Comparison of ENCODE assay signal across 8 cellular contexts in the genomic region with DNA sequence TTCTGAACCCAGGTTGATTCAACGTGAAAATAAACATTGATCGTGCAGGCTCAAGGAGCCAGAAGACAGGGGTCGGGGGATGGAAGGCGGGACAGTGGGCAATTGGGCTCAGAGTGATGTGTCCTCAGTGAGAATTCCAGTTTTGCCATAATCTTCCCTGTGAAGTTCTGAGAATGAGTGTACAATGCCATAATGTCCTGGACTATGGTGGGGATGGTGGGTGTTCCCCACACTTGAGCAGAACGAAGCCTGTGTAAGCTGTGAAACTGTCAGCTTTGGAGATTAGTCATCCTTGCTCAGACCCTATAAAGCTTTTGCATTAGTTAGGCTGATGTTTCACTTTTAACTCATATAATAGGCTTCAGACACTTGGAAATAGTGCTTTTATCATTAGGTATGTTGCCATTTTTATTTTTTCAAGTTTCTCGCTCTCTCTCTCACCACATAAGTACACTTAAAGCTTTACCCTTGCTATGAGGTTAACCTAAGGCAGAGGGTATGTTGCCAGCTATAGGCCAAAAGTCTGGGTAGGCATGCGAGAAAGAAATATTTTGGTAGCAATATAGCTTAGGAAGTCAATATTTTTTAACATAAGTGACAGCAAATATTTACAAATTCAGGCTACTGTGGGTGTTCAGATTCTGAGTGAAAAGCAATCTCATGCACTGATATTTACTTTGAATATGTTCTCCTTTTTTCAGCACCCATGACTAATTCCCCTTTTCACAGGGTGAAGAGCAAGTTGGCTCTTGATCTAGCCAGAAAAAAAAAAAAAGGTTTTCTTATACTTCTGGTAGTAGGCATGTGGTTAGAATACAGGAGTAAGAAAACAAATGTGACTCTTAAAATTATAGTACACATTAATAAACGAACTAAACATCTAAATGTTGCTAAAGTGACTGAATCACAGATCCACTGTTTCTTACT. TPM values are rescaled to one million over a fixed set of nuclear protein-coding genes. Genes with fewer than 3 reads are reported as not detected.
DNase-seq lines count a peak whose midpoint lies in the region; ATAC-seq and TF ChIP-seq lines count a peak whose summit lies in the region.

No MANE protein-coding gene starts in this region.

- no peaks in the 10 kb centered on the region for H3K27me3 ChIP-seq in CD4-positive, alpha-beta T cell (ENCODE audit: control insufficient read depth, insufficient read depth, low read length)
- H3K27me3 ChIP-seq in ovary = no peaks in the 10 kb centered on the region

- no peaks in the 10 kb centered on the region for H3K9me3 Mint-ChIP-seq in CD4-positive, alpha-beta T cell
- no peaks in the 10 kb centered on the region for H3K9me3 Mint-ChIP-seq in activated T-helper 17 cell treated with anti-CD3 and anti-CD28 coated beads, Interleukin-2, amount 50 U/mL, for 72 hours

- WGBS in ovary, 3 donors = 92 to 95% (median 93%) methylated on average over 8 of the region's 8 CpGs

- TF ChIP-seq EP300 in ovary (IDR thresholded peaks at IDR 0.05) = no peak

- no peaks in the 10 kb centered on the region for H3K36me3 ChIP-seq in ovary

- peak; percentile 35 for ATAC-seq in CD4-positive, alpha-beta T cell (ENCODE audit: poor library complexity)
- ATAC-seq in GM19025 (IDR thresholded peaks at IDR 0.05; ENCODE audit: low read depth, unreplicated experiment) (peak; percentile 79), HG03066 (IDR thresholded peaks at IDR 0.05; ENCODE audit: low read depth, unreplicated experiment) (peak; percentile 84)
- ATAC-seq in activated T-helper 17 cell treated with anti-CD3 and anti-CD28 coated beads, Interleukin-2, amount 50 U/mL, for 72 hours (replicated peaks) = peak; percentile 74

- CTCF ChIA-PET in CD4-positive, alpha-beta T cell (lab: Charles Lee) = interaction anchor here (0.7 to 2.7 kb wide), 6 partner anchors 8 to 210 kb away, joined by 3 to 10 read pairs (median 5); no protein-coding TSS in a partner anchor

- H3K9me3 ChIP-seq in CD4-positive, alpha-beta T cell (ENCODE audit: control insufficient read depth, low read length) = no peaks in the 10 kb centered on the region
- no peaks in the 10 kb centered on the region for H3K9me3 ChIP-seq in ovary

- TF ChIP-seq POLR2A in ovary (IDR thresholded peaks at IDR 0.05) = no peak

- peaks cover 3% of the 10 kb centered on the region for H3K36me3 Mint-ChIP-seq in CD4-positive, alpha-beta T cell (ENCODE audit: low read depth)
- H3K36me3 Mint-ChIP-seq in activated T-helper 17 cell treated with anti-CD3 and anti-CD28 coated beads, Interleukin-2, amount 50 U/mL, for 72 hours (ENCODE audit: low read depth) = peaks cover 14% of the 10 kb centered on the region

- intact Hi-C loops in CD4-positive, alpha-beta T cell (cut with DNase I, micrococcal nuclease) = loop anchor here in 1 of 2 experiments (2.0 kb wide), 1 partner anchor 37 kb away; no protein-coding TSS in a partner anchor
- intact Hi-C loops in ovary (cut with DNase I) = no loop called here

- POLR2A ChIA-PET in CD4-positive, alpha-beta T cell (lab: Charles Lee) = interaction anchor here (0.6 to 8.2 kb wide), 9 partner anchors 9 to 48 kb away, joined by 3 to 77 read pairs (median 9); a partner anchor contains a TSS

- no peak for DNase-seq in CD4-positive, alpha-beta T cell
- DNase-seq in mucosa of gallbladder (ENCODE audit: low spot score) (no peak), ecto neural progenitor cell (ENCODE audit: low spot score) (no peak), ovary (no peak)

- H3K27ac Mint-ChIP-seq in CD4-positive, alpha-beta T cell = peak overlapping the region; percentile 85
- H3K27ac Mint-ChIP-seq in activated T-helper 17 cell treated with anti-CD3 and anti-CD28 coated beads, Interleukin-2, amount 50 U/mL, for 72 hours = peak overlapping the region; percentile 97

- no peak for TF ChIP-seq CTCF in CD4-positive, alpha-beta T cell (IDR thresholded peaks at IDR 0.05)
- TF ChIP-seq CTCF in ovary (IDR thresholded peaks at IDR 0.05) = no peak

- H3K4me1 ChIP-seq in ovary (ENCODE audit: insufficient read depth) = peaks cover 7% of the 10 kb centered on the region

- H3K27ac ChIP-seq in CD4-positive, alpha-beta T cell (ENCODE audit: low read depth, low read length) = peak overlapping the region; percentile 0
- H3K27ac ChIP-seq in skin epidermis (peak overlapping the region in 14 of 21 experiments; percentile 7 to 87 (median 68)), ovary (no peak overlapping the region)

- H3K4me1 Mint-ChIP-seq in CD4-positive, alpha-beta T cell (ENCODE audit: low read depth) = peaks cover 70% of the 10 kb centered on the region
- H3K4me1 Mint-ChIP-seq in activated T-helper 17 cell treated with anti-CD3 and anti-CD28 coated beads, Interleukin-2, amount 50 U/mL, for 72 hours = peaks cover 66% of the 10 kb centered on the region

- H3K4me3 ChIP-seq in skin epidermis = no peak overlapping the region
- H3K4me3 ChIP-seq in ovary = no peak overlapping the region

- peak overlapping the region; percentile 61 for H3K4me3 Mint-ChIP-seq in CD4-positive, alpha-beta T cell
- peak overlapping the region; percentile 86 for H3K4me3 Mint-ChIP-seq in activated T-helper 17 cell treated with anti-CD3 and anti-CD28 coated beads, Interleukin-2, amount 50 U/mL, for 72 hours

- no peaks in the 10 kb centered on the region for H3K27me3 Mint-ChIP-seq in CD4-positive, alpha-beta T cell
- H3K27me3 Mint-ChIP-seq in activated T-helper 17 cell treated with anti-CD3 and anti-CD28 coated beads, Interleukin-2, amount 50 U/mL, for 72 hours = no peaks in the 10 kb centered on the region

RNA-seq across cellular contexts. Expression of a gene that starts 47.2 kb away (rescaled TPM):
- total RNA-seq in CD4-positive, alpha-beta T cell = 10 to 100 TPM; 20.6 to 24.1 TPM
- total RNA-seq in activated T-helper 17 cell treated with anti-CD3 and anti-CD28 coated beads, Interleukin-2, amount 50 U/mL, for 72 hours = 10 to 100 TPM; 33.5 to 40.9 TPM
- total RNA-seq in mucosa of gallbladder = 12.6 TPM
- 10 to 100 TPM; 12.0 to 82.7 (median 22.3) TPM for total RNA-seq in ovary
- 10 to 100 TPM; 27.6 to 40.3 TPM for polyA plus RNA-seq in ovary

Comparison
In these comparisons a context has a peak if more than half of its experiments do, and no peak if none do; other contexts are left out.
1. H3K27ac ChIP-seq: peak in CD4-positive, alpha-beta T cell (single experiment) and skin epidermis (14 of 21); none in ovary (0 of 2).
2. Peak in every context shown above with its lines, with median percentiles within 50 percentile points of each other: ATAC-seq.